Comparison of ENCODE assay signal across 8 cellular contexts in the genomic region with DNA sequence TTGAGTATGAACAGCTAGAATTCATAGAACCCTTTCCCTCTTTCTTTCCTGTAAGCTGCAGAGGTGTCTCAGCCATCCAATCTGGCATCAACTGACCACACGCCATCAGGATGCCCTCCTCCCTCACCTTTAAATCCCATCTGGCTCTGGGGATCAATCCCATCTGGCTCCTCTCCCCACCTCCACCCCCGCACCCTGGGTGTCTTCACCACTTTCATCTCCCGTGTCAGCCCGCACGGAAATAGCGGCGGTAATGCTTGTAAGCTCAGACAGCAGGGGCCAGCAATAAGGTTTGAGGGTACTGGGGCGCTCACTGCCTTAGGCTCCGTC. TPM values are rescaled to one million over a fixed set of nuclear protein-coding genes. Genes with fewer than 3 reads are reported as not detected.
DNase-seq lines count a peak whose midpoint lies in the region; ATAC-seq and TF ChIP-seq lines count a peak whose summit lies in the region.

No MANE protein-coding gene starts in this region.

- TF ChIP-seq POLR2A in thyroid gland (IDR thresholded peaks at IDR 0.05): no peak

- H3K4me3 Mint-ChIP-seq in activated naive CD4-positive, alpha-beta T cell treated with anti-CD3 and anti-CD28 coated beads for 36 hours: peak overlapping the region; percentile 70
- peak overlapping the region; percentile 86 to 95 (median 89) for H3K4me3 Mint-ChIP-seq in immature natural killer cell

- no peak for TF ChIP-seq CTCF in thyroid gland (IDR thresholded peaks at IDR 0.05)

- CTCF ChIA-PET in activated naive CD4-positive, alpha-beta T cell treated with anti-CD3 and anti-CD28 coated beads for 36 hours (lab: Charles Lee): interaction anchor here (1.2 to 6.1 kb wide), 6 partner anchors 15 to 80 kb away, joined by 3 to 76 read pairs (median 4); partner anchors contain the start of gene DNAJB2

- peaks cover 63% of the 10 kb centered on the region for H3K4me1 Mint-ChIP-seq in activated naive CD4-positive, alpha-beta T cell treated with anti-CD3 and anti-CD28 coated beads for 36 hours (ENCODE audit: low read depth)
- H3K4me1 Mint-ChIP-seq in immature natural killer cell: peaks cover 59 to 62% of the 10 kb centered on the region in 2 donors

- peak overlapping the region; percentile 95 for H3K27ac Mint-ChIP-seq in activated naive CD4-positive, alpha-beta T cell treated with anti-CD3 and anti-CD28 coated beads for 36 hours
- peak overlapping the region; percentile 81 to 98 (median 96) for H3K27ac Mint-ChIP-seq in immature natural killer cell

- peaks cover 31 to 56% of the 10 kb centered on the region in 2 donors for H3K4me1 ChIP-seq in thyroid gland

- ATAC-seq in HG02623 (IDR thresholded peaks at IDR 0.05; ENCODE audit: unreplicated experiment) (no peak), HG02763 (IDR thresholded peaks at IDR 0.05; ENCODE audit: unreplicated experiment) (no peak)

- no peaks in the 10 kb centered on the region for H3K27me3 Mint-ChIP-seq in activated naive CD4-positive, alpha-beta T cell treated with anti-CD3 and anti-CD28 coated beads for 36 hours (ENCODE audit: low read depth)
- H3K27me3 Mint-ChIP-seq in immature natural killer cell (ENCODE audit: low read depth in 3 of 3): peaks cover 11 to 31% (median 18%) of the 10 kb centered on the region in 3 donors

- H3K9me3 ChIP-seq in thyroid gland: no peaks in the 10 kb centered on the region

- peak overlapping the region in 2 of 3 donors; percentile 16 to 49 for H3K27ac ChIP-seq in thyroid gland

- no peaks in the 10 kb centered on the region for H3K9me3 Mint-ChIP-seq in activated naive CD4-positive, alpha-beta T cell treated with anti-CD3 and anti-CD28 coated beads for 36 hours
- H3K9me3 Mint-ChIP-seq in immature natural killer cell: no peaks in the 10 kb centered on the region

- H3K4me3 ChIP-seq in thyroid gland (replicated peaks in 1 of 3): peak overlapping the region in 2 of 3 donors; percentile 24 to 62

- peaks cover 0 to 4% of the 10 kb centered on the region in 2 donors for H3K36me3 ChIP-seq in thyroid gland

- intact Hi-C loops in activated naive CD4-positive, alpha-beta T cell treated with anti-CD3 and anti-CD28 coated beads for 36 hours (cut with micrococcal nuclease): loop anchor here (2.0 to 10.0 kb wide), 4 partner anchors 356 to 968 kb away; partner anchors contain the start of genes CTDSP1 and WNT10A
- intact Hi-C loops in thyroid gland (cut with DNase I): no loop called here

- peak; percentile 51 for DNase-seq in stimulated activated CD4-positive, alpha-beta T cell treated with anti-CD3 and anti-CD28 coated beads, Interleukin-4, amount 100 ng/mL, for 1 hour
- DNase-seq in stimulated activated CD4-positive, alpha-beta T cell treated with anti-CD3 and anti-CD28 coated beads, Interleukin-2, amount 100 ng/mL, for 48 hours: no peak
- no peak for DNase-seq in activated naive CD4-positive, alpha-beta T cell treated with anti-CD3 and anti-CD28 coated beads for 36 hours
- DNase-seq in immature natural killer cell (no peak), thyroid gland (peak in 1 of 2 donors; percentile 22), NCI-H2029 treated with DMSO at 0.1 percent for 48 hours (lab: John Stamatoyannopoulos, UW) (no peak)

- H3K27me3 ChIP-seq in thyroid gland: no peaks in the 10 kb centered on the region

- peaks cover 40% of the 10 kb centered on the region for H3K36me3 Mint-ChIP-seq in activated naive CD4-positive, alpha-beta T cell treated with anti-CD3 and anti-CD28 coated beads for 36 hours (ENCODE audit: low read depth)
- H3K36me3 Mint-ChIP-seq in immature natural killer cell: peaks cover 0 to 24% (median 12%) of the 10 kb centered on the region in 3 donors

- 25 to 28% methylated on average over 9 of the region's 9 CpGs for WGBS in thyroid gland, 2 donors

RNA-seq across cellular contexts. Expression of gene TUBA4B, which starts 0.5 kb away (rescaled TPM):
- total RNA-seq in activated naive CD4-positive, alpha-beta T cell treated with anti-CD3 and anti-CD28 coated beads for 36 hours: not detected
- polyA plus RNA-seq in immature natural killer cell: not detected
- not detected for total RNA-seq in thyroid gland

RNA-seq across cellular contexts. Expression of gene TUBA4A, which starts 1.2 kb away (rescaled TPM):
- total RNA-seq in activated naive CD4-positive, alpha-beta T cell treated with anti-CD3 and anti-CD28 coated beads for 36 hours: 100 to 1,000 TPM; 112 to 116 TPM
- polyA plus RNA-seq in immature natural killer cell: 100 to 1,000 TPM in 2 of 3 donors, 10 to 100 TPM in 1; 88.6 to 137 (median 124) TPM
- total RNA-seq in thyroid gland: 10 to 100 TPM; 21.0 to 72.4 (median 34.8) TPM

RNA-seq across cellular contexts. Expression of gene STK16, which starts 7.3 kb away (rescaled TPM):
- 10 to 100 TPM; 33.7 to 35.5 TPM for total RNA-seq in activated naive CD4-positive, alpha-beta T cell treated with anti-CD3 and anti-CD28 coated beads for 36 hours
- polyA plus RNA-seq in immature natural killer cell: 10 to 100 TPM; 26.8 to 35.3 (median 27.6) TPM
- total RNA-seq in thyroid gland: 10 to 100 TPM; 19.5 to 33.0 (median 24.9) TPM

RNA-seq across cellular contexts. Expression of gene GLB1L, which starts 7.3 kb away (rescaled TPM):
- 1 to 10 TPM; 2.1 TPM for total RNA-seq in activated naive CD4-positive, alpha-beta T cell treated with anti-CD3 and anti-CD28 coated beads for 36 hours
- 1 to 10 TPM in 1 of 3 donors, under 1 TPM in 1, not detected in 1; 0.44 to 1.0 TPM for polyA plus RNA-seq in immature natural killer cell
- 10 to 100 TPM; 12.9 to 24.6 (median 14.9) TPM for total RNA-seq in thyroid gland

RNA-seq across cellular contexts. Expression of gene ANKZF1, which starts 22.9 kb away (rescaled TPM):
- total RNA-seq in activated naive CD4-positive, alpha-beta T cell treated with anti-CD3 and anti-CD28 coated beads for 36 hours: 10 to 100 TPM; 87.7 to 88.5 TPM
- polyA plus RNA-seq in immature natural killer cell: 10 to 100 TPM; 11.5 to 28.6 (median 22.4) TPM
- 10 to 100 TPM; 38.1 to 66.4 (median 45.5) TPM for total RNA-seq in thyroid gland
